ENCODE assay signal across 2 cellular contexts in genomic region chr1:150234309-150234646, GRCh38.
TF ChIP-seq lines count a peak whose summit lies in the region.

No MANE protein-coding gene starts in this region.

TF ChIP-seq in endothelial cell of umbilical vein, 7 proteins besides CTCF, POLR2A, EP300 and RAD21:
- no peak for TF ChIP-seq JUN (IDR thresholded peaks at IDR 0.05; ENCODE audit: borderline replicate concordance, insufficient read depth, insufficient read length, low read depth)
- TF ChIP-seq POLR2AphosphoS5 (IDR thresholded peaks at IDR 0.05; ENCODE audit: insufficient read depth, low read depth, low read length): no peak
- TF ChIP-seq EZH2 (IDR thresholded peaks at IDR 0.05; ENCODE audit: borderline replicate concordance, low read depth, low read length, severe bottlenecking): no peak
- TF ChIP-seq MAX (IDR thresholded peaks at IDR 0.05; ENCODE audit: insufficient read depth, insufficient read length): no peak
- TF ChIP-seq FOS (IDR thresholded peaks at IDR 0.05; ENCODE audit: borderline replicate concordance, insufficient read depth, low read length): no peak
- TF ChIP-seq MYC (IDR thresholded peaks at IDR 0.05; ENCODE audit: low read depth, low read length): no peak
- no peak for TF ChIP-seq GATA2 (IDR thresholded peaks at IDR 0.05; ENCODE audit: insufficient read depth, insufficient read length, low read depth, low read length)

TF ChIP-seq in neural cell, 6 proteins besides CTCF, POLR2A, EP300 and RAD21:
- TF ChIP-seq POLR2AphosphoS5 (IDR thresholded peaks at IDR 0.05) (no peak), EZH2 (IDR thresholded peaks at IDR 0.05; ENCODE audit: borderline replicate concordance, insufficient read depth, low read length, poor library complexity, severe bottlenecking) (no peak), REST (IDR thresholded peaks at IDR 0.05; ENCODE audit: borderline replicate concordance) (no peak), SMC3 (conservative IDR thresholded peaks at IDR 0.05; ENCODE audit: poor library complexity) (no peak), TAF1 (IDR thresholded peaks at IDR 0.05; ENCODE audit: low read depth) (no peak), MXI1 (conservative IDR thresholded peaks at IDR 0.05; ENCODE audit: poor library complexity, severe bottlenecking) (no peak)
